1 cellular context compared by ENCODE assay signal in the genomic region with DNA sequence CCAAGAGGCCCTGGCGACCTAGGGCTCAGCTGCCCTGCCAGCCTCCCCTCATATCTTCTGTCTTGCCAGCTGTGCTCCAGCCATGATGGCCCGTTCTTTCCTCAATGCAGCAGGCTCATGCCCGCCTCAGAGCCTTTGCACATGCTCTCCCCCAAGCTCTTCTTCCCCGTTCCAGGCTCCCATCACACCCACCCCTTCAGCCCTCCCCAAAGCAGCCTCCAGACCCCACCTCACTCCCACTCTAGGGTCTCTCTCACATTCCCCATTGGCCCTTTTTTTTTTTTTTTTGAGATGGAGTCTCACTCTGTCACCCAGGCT.
TF ChIP-seq lines count a peak whose summit lies in the region.

No MANE protein-coding gene starts in this region.

TF ChIP-seq in GM23338, 12 proteins besides CTCF, POLR2A, EP300 and RAD21:
- TF ChIP-seq ZNF331 (CRISPR knock-in tag; IDR thresholded peaks at IDR 0.05; ENCODE audit: low read depth) (no peak), POLR2AphosphoS5 (IDR thresholded peaks at IDR 0.05; ENCODE audit: low read depth) (no peak), NANOG (IDR thresholded peaks at IDR 0.05; ENCODE audit: borderline replicate concordance) (no peak), CREB1 (CRISPR knock-in tag; IDR thresholded peaks at IDR 0.05; ENCODE audit: low read depth) (no peak)
- TF ChIP-seq, protein P1, sequence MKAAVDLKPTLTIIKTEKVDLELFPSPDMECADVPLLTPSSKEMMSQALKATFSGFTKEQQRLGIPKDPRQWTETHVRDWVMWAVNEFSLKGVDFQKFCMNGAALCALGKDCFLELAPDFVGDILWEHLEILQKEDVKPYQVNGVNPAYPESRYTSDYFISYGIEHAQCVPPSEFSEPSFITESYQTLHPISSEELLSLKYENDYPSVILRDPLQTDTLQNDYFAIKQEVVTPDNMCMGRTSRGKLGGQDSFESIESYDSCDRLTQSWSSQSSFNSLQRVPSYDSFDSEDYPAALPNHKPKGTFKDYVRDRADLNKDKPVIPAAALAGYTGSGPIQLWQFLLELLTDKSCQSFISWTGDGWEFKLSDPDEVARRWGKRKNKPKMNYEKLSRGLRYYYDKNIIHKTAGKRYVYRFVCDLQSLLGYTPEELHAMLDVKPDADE (IDR thresholded peaks at IDR 0.05) = no peak
